28 cellular contexts compared by ENCODE assay signal in the genomic region with DNA sequence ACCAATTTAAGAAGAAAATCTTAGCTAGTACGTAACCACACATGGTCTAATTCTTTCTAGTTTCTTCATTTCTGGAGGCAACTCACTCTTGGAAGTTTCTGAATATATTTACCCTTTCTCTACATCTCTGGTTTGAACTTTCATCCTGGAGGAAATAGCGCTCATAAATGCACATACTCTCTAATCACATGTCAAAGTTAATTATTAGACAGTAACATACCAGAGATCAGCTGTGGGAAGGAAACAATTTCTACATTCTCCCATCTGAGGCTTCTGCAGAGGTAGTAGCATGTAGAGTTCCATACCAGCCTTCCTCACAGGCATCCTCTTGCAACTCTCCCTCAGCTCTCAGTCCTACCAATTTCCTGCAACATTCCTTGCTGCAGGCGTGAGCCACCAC.
DNase-seq lines count a peak whose midpoint lies in the region; ATAC-seq, FAIRE-seq and TF ChIP-seq lines count a peak whose summit lies in the region.
"Had no signal": no experiment of that assay in that cellular context is flagged by ENCODE, and none has a peak within 500 bp of the region (broad histone marks: within the 10 kb centered on the region; RNA-seq: fewer than 3 reads in every experiment).

No MANE protein-coding gene starts in this region.

- peaks cover 54% of the 10 kb centered on the region for H3K36me3 Mint-ChIP-seq in CD4-positive, alpha-beta T cell (ENCODE audit: low read depth)
- peaks cover 14% of the 10 kb centered on the region for H3K36me3 Mint-ChIP-seq in activated CD4-positive, alpha-beta memory T cell treated with anti-CD3 and anti-CD28 coated beads for 36 hours

- DNase-seq in CD4-positive, alpha-beta T cell, result no peak
- DNase-seq in left kidney (ENCODE audit: low read depth, low spot score) (peak; percentile 38), pancreas (no peak), putamen (ENCODE audit: low spot score) (no peak), gastrocnemius medialis (no peak)
- DNase-seq in activated CD4-positive, alpha-beta memory T cell treated with anti-CD3 and anti-CD28 coated beads for 36 hours, result no peak
- DNase-seq: activated CD4-positive, alpha-beta T cell treated with anti-CD3 and anti-CD28 coated beads, Interleukin-2, amount 10 ng/mL, durations not matched to agents 7 days and 5 days; activated CD8-positive, alpha-beta memory T cell treated with anti-CD3 and anti-CD28 coated beads, Interleukin-2, amount 50 U/mL, for 4 hours; activated naive CD4-positive, alpha-beta T cell treated with anti-CD3 and anti-CD28 coated beads, Interleukin-2, amount 50 U/mL, for 16 hours; caudate nucleus; dorsolateral prefrontal cortex; EL; H7; head of caudate nucleus; left cardiac atrium; NCI-H1417; NCI-H2081 treated with DMSO at 0.1 percent for 48 hours; NCI-H82; nephron progenitor cell; stimulated activated CD8-positive, alpha-beta memory T cell treated with anti-CD3 and anti-CD28 coated beads, Interleukin-4, amount 100 ng/mL, for 48 hours; upper lobe of left lung; WERI-Rb-1 had no signal

- peak overlapping the region; percentile 6; the same call in 1 of the 2 replicates for H3K4me2 ChIP-seq in KMS-11
- H3K4me2 ChIP-seq: BLaER1 treated with 17β-estradiol and CSF1 and Interleukin-3, amounts not matched to agents 10 nM and 100 nM had no signal

- no peaks in the 10 kb centered on the region for H3K9me3 ChIP-seq in CD4-positive, alpha-beta T cell (ENCODE audit: control insufficient read depth, low read length)
- H3K9me3 ChIP-seq in pancreas, result no peaks in the 10 kb centered on the region
- no peaks in the 10 kb centered on the region for H3K9me3 ChIP-seq in gastrocnemius medialis
- H3K9me3 ChIP-seq: ascending aorta, upper lobe of left lung had no signal

- peak overlapping the region; percentile 54 for H3K27ac Mint-ChIP-seq in CD4-positive, alpha-beta T cell
- H3K27ac Mint-ChIP-seq in activated CD4-positive, alpha-beta memory T cell treated with anti-CD3 and anti-CD28 coated beads for 36 hours, result no peak overlapping the region
- H3K27ac Mint-ChIP-seq: activated CD4-positive, alpha-beta T cell treated with anti-CD3 and anti-CD28 coated beads, Interleukin-2, amount 10 ng/mL, durations not matched to agents 7 days and 5 days; nephron progenitor cell; T-helper 2 cell treated with Interferon-gamma antibody and Interleukin-4, amounts not matched to agents 5 μg/mL and 100 μg/mL, for 36 hours had no signal

- TF ChIP-seq POLR2A in gastrocnemius medialis (IDR thresholded peaks at IDR 0.05), result no peak

- H3K4me3 Mint-ChIP-seq in CD4-positive, alpha-beta T cell, result no peak overlapping the region
- no peak overlapping the region for H3K4me3 Mint-ChIP-seq in activated CD4-positive, alpha-beta memory T cell treated with anti-CD3 and anti-CD28 coated beads for 36 hours
- H3K4me3 Mint-ChIP-seq: activated CD4-positive, alpha-beta T cell treated with anti-CD3 and anti-CD28 coated beads, Interleukin-2, amount 10 ng/mL, durations not matched to agents 7 days and 5 days; nephron progenitor cell; T-helper 2 cell treated with Interferon-gamma antibody and Interleukin-4, amounts not matched to agents 5 μg/mL and 100 μg/mL, for 36 hours had no signal

- H2AFZ ChIP-seq in KMS-11 (ENCODE audit: low read depth), result no peak overlapping the region

- H3K4me1 ChIP-seq in KMS-11 (ENCODE audit: low read depth, poor library complexity, severe bottlenecking) (peaks cover 99% of the 10 kb centered on the region), pancreas (peaks cover 10 to 17% (median 15%) of the 10 kb centered on the region in 3 donors), gastrocnemius medialis (peaks cover 12 to 16% of the 10 kb centered on the region in 2 donors)

- no peaks in the 10 kb centered on the region for H3K9me3 Mint-ChIP-seq in CD4-positive, alpha-beta T cell
- H3K9me3 Mint-ChIP-seq in activated CD4-positive, alpha-beta memory T cell treated with anti-CD3 and anti-CD28 coated beads for 36 hours, result no peaks in the 10 kb centered on the region
- H3K9me3 Mint-ChIP-seq: T-helper 2 cell treated with Interferon-gamma antibody and Interleukin-4, amounts not matched to agents 5 μg/mL and 100 μg/mL, for 36 hours had no signal

- FAIRE-seq in pancreas (lab: Jason Lieb, UNC), result no peak
- FAIRE-seq: D721Med had no signal

- peaks cover 72% of the 10 kb centered on the region for H3K79me2 ChIP-seq in KMS-11 (ENCODE audit: insufficient read depth, low read depth)

- in situ Hi-C loops in gastrocnemius medialis (cut with MboI; ENCODE audit: low sequenced_read_pairs in 4 of 4), result no loop called here

- no peaks in the 10 kb centered on the region for H4K20me1 ChIP-seq in KMS-11 (ENCODE audit: insufficient read depth)

- POLR2A ChIA-PET in CD4-positive, alpha-beta T cell (lab: Charles Lee), result interaction anchor here (1.3 to 1.4 kb wide), 2 partner anchors 8 to 9 kb away, joined by 3 to 7 read pairs; no protein-coding TSS in a partner anchor
- POLR2A ChIA-PET in activated CD4-positive, alpha-beta memory T cell treated with anti-CD3 and anti-CD28 coated beads for 36 hours (lab: Charles Lee), result no interaction called here

- CTCF ChIA-PET in CD4-positive, alpha-beta T cell (lab: Charles Lee), result interaction anchor here (0.8 to 1.2 kb wide), 2 partner anchors 10 to 23 kb away, joined by 3 read pairs; no protein-coding TSS in a partner anchor
- CTCF ChIA-PET in activated CD4-positive, alpha-beta memory T cell treated with anti-CD3 and anti-CD28 coated beads for 36 hours (lab: Charles Lee), result interaction anchor here (1.5 to 1.9 kb wide), 2 partner anchors 9 to 11 kb away, joined by 3 to 8 read pairs; no protein-coding TSS in a partner anchor

- no peaks in the 10 kb centered on the region for H3K27me3 ChIP-seq in CD4-positive, alpha-beta T cell (ENCODE audit: control insufficient read depth, insufficient read depth, low read length)
- H3K27me3 ChIP-seq in KMS-11 (ENCODE audit: insufficient read depth, low read depth), result no peaks in the 10 kb centered on the region
- no peaks in the 10 kb centered on the region for H3K27me3 ChIP-seq in pancreas
- no peaks in the 10 kb centered on the region for H3K27me3 ChIP-seq in gastrocnemius medialis
- H3K27me3 ChIP-seq: ascending aorta; BLaER1 treated with 17β-estradiol and CSF1 and Interleukin-3, amounts not matched to agents 10 nM and 100 nM; dorsolateral prefrontal cortex; upper lobe of left lung had no signal

- H3K4me3 ChIP-seq in KMS-11 (IDR thresholded peaks at IDR 0.05; ENCODE audit: insufficient read depth, low read depth, low read length) (no peak overlapping the region), pancreas (no peak overlapping the region), gastrocnemius medialis (no peak overlapping the region)
- H3K4me3 ChIP-seq: ascending aorta; BLaER1 treated with 17β-estradiol and CSF1 and Interleukin-3, amounts not matched to agents 10 nM and 100 nM; dorsolateral prefrontal cortex; upper lobe of left lung had no signal

- no peak for ATAC-seq in CD4-positive, alpha-beta T cell (ENCODE audit: poor library complexity)
- ATAC-seq in pancreas (peak; percentile 66 to 90 (median 86)), GM18909 (IDR thresholded peaks at IDR 0.05; ENCODE audit: poor library complexity, unreplicated experiment) (no peak), gastrocnemius medialis (no peak)
- ATAC-seq: left cardiac atrium had no signal

- H3K4me1 Mint-ChIP-seq in CD4-positive, alpha-beta T cell (ENCODE audit: low read depth), result peaks cover 66% of the 10 kb centered on the region
- peaks cover 22% of the 10 kb centered on the region for H3K4me1 Mint-ChIP-seq in activated CD4-positive, alpha-beta memory T cell treated with anti-CD3 and anti-CD28 coated beads for 36 hours (ENCODE audit: low read depth)

- intact Hi-C loops in CD4-positive, alpha-beta T cell (cut with DNase I, micrococcal nuclease), result no loop called here
- intact Hi-C loops in pancreas (cut with DNase I) (no loop called here), gastrocnemius medialis (cut with DNase I; ENCODE audit: low total_unique reads) (no loop called here)
- intact Hi-C loops in activated CD4-positive, alpha-beta memory T cell treated with anti-CD3 and anti-CD28 coated beads for 36 hours (cut with micrococcal nuclease), result no loop called here

- H3K36me3 ChIP-seq in KMS-11 (ENCODE audit: insufficient read depth) (no peaks in the 10 kb centered on the region), pancreas (no peaks in the 10 kb centered on the region), gastrocnemius medialis (no peaks in the 10 kb centered on the region)
- H3K36me3 ChIP-seq: ascending aorta had no signal

- H3K27ac ChIP-seq in CD4-positive, alpha-beta T cell (ENCODE audit: low read depth, low read length), result no peak overlapping the region
- H3K27ac ChIP-seq in KMS-11 (no peak overlapping the region), pancreas (no peak overlapping the region), gastrocnemius medialis (no peak overlapping the region)
- H3K27ac ChIP-seq: ascending aorta; BLaER1 treated with 17β-estradiol and CSF1 and Interleukin-3, amounts not matched to agents 10 nM and 100 nM; dorsolateral prefrontal cortex; WERI-Rb-1 had no signal

- no peaks in the 10 kb centered on the region for H3K27me3 Mint-ChIP-seq in CD4-positive, alpha-beta T cell
- no peaks in the 10 kb centered on the region for H3K27me3 Mint-ChIP-seq in activated CD4-positive, alpha-beta memory T cell treated with anti-CD3 and anti-CD28 coated beads for 36 hours
- H3K27me3 Mint-ChIP-seq: activated CD4-positive, alpha-beta T cell treated with anti-CD3 and anti-CD28 coated beads, Interleukin-2, amount 10 ng/mL, durations not matched to agents 7 days and 5 days had no signal

- no peak overlapping the region for H3K9ac ChIP-seq in KMS-11
- H3K9ac ChIP-seq: BLaER1 treated with 17β-estradiol and CSF1 and Interleukin-3, amounts not matched to agents 10 nM and 100 nM had no signal

- 42% methylated on average over 3 of the region's 3 CpGs for WGBS in pancreas, 2 donors

- TF ChIP-seq CTCF in CD4-positive, alpha-beta T cell (IDR thresholded peaks at IDR 0.05), result no peak
- no peak for TF ChIP-seq CTCF in KMS-11 (conservative IDR thresholded peaks at IDR 0.05; ENCODE audit: low read depth, low read length)
- no peak for TF ChIP-seq CTCF in pancreas (IDR thresholded peaks at IDR 0.05)
- TF ChIP-seq CTCF in gastrocnemius medialis (IDR thresholded peaks at IDR 0.05 in 4 of 5, conservative IDR thresholded peaks at IDR 0.05 in 1 of 5), result no peak

Comparison
In these comparisons a context has a peak if more than half of its experiments do, and no peak if none do; other contexts are left out.
1. ATAC-seq: peak in pancreas (4 of 4); none in CD4-positive, alpha-beta T cell (single experiment), GM18909 (single experiment) and gastrocnemius medialis (0 of 2).